Comparison of ENCODE assay signal across 8 cellular contexts in genomic region chr5:36876389-36876964, GRCh38. TPM values are rescaled to one million over a fixed set of nuclear protein-coding genes. Genes with fewer than 3 reads are reported as not detected.
DNase-seq lines count a peak whose midpoint lies in the region; ATAC-seq, FAIRE-seq and TF ChIP-seq lines count a peak whose summit lies in the region.

TSS of gene NIPBL (plus strand) at chr5:36876769. CDS start at chr5:36953697, 76,928 bp downstream.

- peak within 1 kb of the TSS; percentile 39 for H2AFZ ChIP-seq in HepG2 (ENCODE audit: low read length)

- peak within 1 kb of the TSS; percentile 76 to 98 (median 94) for H3K4me3 ChIP-seq in BLaER1 treated with 17β-estradiol and CSF1 and Interleukin-3, amounts not matched to agents 10 nM and 100 nM
- H3K4me3 ChIP-seq in HepG2 (replicated peaks in 1 of 3; ENCODE audit: insufficient read depth in 1 of 3, low read depth in 2 of 3, low read length in 3 of 3): peak within 1 kb of the TSS; percentile 95 to 100 (median 99)

- TF ChIP-seq EP300 in HepG2 (IDR thresholded peaks at IDR 0.05; ENCODE audit: low read depth in 2 of 2, low read length in 2 of 2): no peak
- TF ChIP-seq EP300 in HepG2 (CRISPR knock-in tag; IDR thresholded peaks at IDR 0.05; ENCODE audit: borderline replicate concordance): no peak

- H3K36me3 Mint-ChIP-seq in dendritic cell treated with granulocyte-macrophage colony-stimulating factor and Interleukin-4, amounts not matched to agents 40 ng/mL and 50 ng/mL, for 4 days (ENCODE audit: low read depth): peaks cover 31% of the 10 kb centered on the region

- H4K20me1 ChIP-seq in BLaER1 treated with 17β-estradiol and CSF1 and Interleukin-3, amounts not matched to agents 10 nM and 100 nM: peaks cover 47 to 87% (median 81%) of the 10 kb centered on the region in 11 experiments
- peaks cover 47% of the 10 kb centered on the region for H4K20me1 ChIP-seq in HepG2 (ENCODE audit: insufficient read depth, low read length)

- no peaks in the 10 kb centered on the region for H3K9me3 ChIP-seq in BLaER1 treated with 17β-estradiol and CSF1 and Interleukin-3, amounts not matched to agents 10 nM and 100 nM (replicated peaks in 1 of 11)
- H3K9me3 ChIP-seq in HepG2 (ENCODE audit: low read length): no peaks in the 10 kb centered on the region

- peaks cover 31% of the 10 kb centered on the region for H3K4me1 Mint-ChIP-seq in dendritic cell treated with granulocyte-macrophage colony-stimulating factor and Interleukin-4, amounts not matched to agents 40 ng/mL and 50 ng/mL, for 4 days (ENCODE audit: low read depth)

- peak within 1 kb of the TSS; percentile 94 for H3K4me3 Mint-ChIP-seq in dendritic cell treated with granulocyte-macrophage colony-stimulating factor and Interleukin-4, amounts not matched to agents 40 ng/mL and 50 ng/mL, for 4 days

- no peak for FAIRE-seq in HepG2 (lab: Jason Lieb, UNC)

- H3K27me3 Mint-ChIP-seq in dendritic cell treated with granulocyte-macrophage colony-stimulating factor and Interleukin-4, amounts not matched to agents 40 ng/mL and 50 ng/mL, for 4 days: no peaks in the 10 kb centered on the region

- DNase-seq in NCI-H69 (lab: John Stamatoyannopoulos, UW) (peak; percentile 98), HepG2 (ENCODE audit: low spot score) (peak; percentile 92)
- DNase-seq in activated CD4-positive, alpha-beta T cell treated with anti-CD3 and anti-CD28 coated beads, Interleukin-2, amount 50 U/mL, for 1 hour: peak; percentile 86
- peak; percentile 86 for DNase-seq in stimulated activated CD4-positive, alpha-beta T cell treated with anti-CD3 and anti-CD28 coated beads, Interleukin-4, amount 100 ng/mL, for 1 hour

- TF ChIP-seq CTCF in HepG2 (CRISPR knock-in tag; IDR thresholded peaks at IDR 0.05): no peak

- peak within 1 kb of the TSS; percentile 93 to 100 (median 98) for H3K27ac ChIP-seq in BLaER1 treated with 17β-estradiol and CSF1 and Interleukin-3, amounts not matched to agents 10 nM and 100 nM
- H3K27ac ChIP-seq in HepG2 (ENCODE audit: extremely low read length, insufficient read depth, low read length): peak within 1 kb of the TSS; percentile 96

- peaks cover 0 to 11% (median 4%) of the 10 kb centered on the region in 11 experiments; a peak in 6 of 22 replicates for H3K36me3 ChIP-seq in BLaER1 treated with 17β-estradiol and CSF1 and Interleukin-3, amounts not matched to agents 10 nM and 100 nM
- no peaks in the 10 kb centered on the region for H3K36me3 ChIP-seq in HepG2 (replicated peaks in 1 of 2; ENCODE audit: control insufficient read depth in 1 of 2, insufficient read depth in 2 of 2, low read length in 2 of 2)

- in situ Hi-C loops in HepG2 (cut with HindIII; ENCODE audit: extremely low pct_ligation_motif_present, low pct_unique_long_range_greater_than_20kb): no loop called here

- peak within 1 kb of the TSS; percentile 93 to 100 (median 99) for H3K9ac ChIP-seq in BLaER1 treated with 17β-estradiol and CSF1 and Interleukin-3, amounts not matched to agents 10 nM and 100 nM
- H3K9ac ChIP-seq in HepG2 (ENCODE audit: insufficient read depth, low read depth, low read length): peak within 1 kb of the TSS; percentile 97

- peak; percentile 62 for ATAC-seq in GM19372 (IDR thresholded peaks at IDR 0.05; ENCODE audit: low read depth, unreplicated experiment)
- peak; percentile 59 for ATAC-seq in HG03521 (IDR thresholded peaks at IDR 0.05; ENCODE audit: unreplicated experiment)
- ATAC-seq in HepG2: peak; percentile 86

- TF ChIP-seq RAD21 in HepG2 (CRISPR knock-in tag; IDR thresholded peaks at IDR 0.05): no peak

- H3K9me3 Mint-ChIP-seq in dendritic cell treated with granulocyte-macrophage colony-stimulating factor and Interleukin-4, amounts not matched to agents 40 ng/mL and 50 ng/mL, for 4 days: no peaks in the 10 kb centered on the region

- no TSS peak for BruUV-seq in HepG2 (replicated peaks; lab: Mats Ljungman, UMichigan)

- peaks cover 14 to 57% (median 47%) of the 10 kb centered on the region in 10 experiments; a peak in 19 of 20 replicates for H3K4me1 ChIP-seq in BLaER1 treated with 17β-estradiol and CSF1 and Interleukin-3, amounts not matched to agents 10 nM and 100 nM
- H3K4me1 ChIP-seq in HepG2 (ENCODE audit: insufficient read depth, low read length): peaks cover 38% of the 10 kb centered on the region

- peak within 1 kb of the TSS; percentile 97 for H3K27ac Mint-ChIP-seq in dendritic cell treated with granulocyte-macrophage colony-stimulating factor and Interleukin-4, amounts not matched to agents 40 ng/mL and 50 ng/mL, for 4 days

- H3K4me2 ChIP-seq in BLaER1 treated with 17β-estradiol and CSF1 and Interleukin-3, amounts not matched to agents 10 nM and 100 nM: peak within 1 kb of the TSS; percentile 80 to 100 (median 92)
- H3K4me2 ChIP-seq in HepG2 (ENCODE audit: low read depth, low read length): peak within 1 kb of the TSS; percentile 86

- intact Hi-C loops in dendritic cell treated with granulocyte-macrophage colony-stimulating factor and Interleukin-4, amounts not matched to agents 40 ng/mL and 50 ng/mL, for 4 days (cut with micrococcal nuclease): loop anchor here (2.0 to 5.0 kb wide), 3 partner anchors 152 to 724 kb away; partner anchors contain the start of genes LMBRD2, NADK2 and SKP2
- intact Hi-C loops in HepG2 (cut with micrococcal nuclease; ENCODE audit: unreplicated experiment): loop anchor here (5.0 to 10.0 kb wide), 2 partner anchors 126 to 722 kb away; partner anchors contain the start of genes LMBRD2 and SKP2

- POLR2A ChIA-PET in HepG2 (lab: Yijun Ruan, JAX): interaction anchor here (1.1 to 1.7 kb wide), 4 partner anchors 10 to 723 kb away, joined by 3 to 6 read pairs (median 4); partner anchors contain the start of gene NADK2

- peaks cover 89% of the 10 kb centered on the region for H3K79me2 ChIP-seq in HepG2 (ENCODE audit: insufficient read depth, low read length)

- CTCF ChIA-PET in HepG2 (lab: Yijun Ruan, JAX; ENCODE audit: low intra/inter-chr PET ratio, low total read pairs): no interaction called here

- WGBS in HepG2 (ENCODE audit: low lambda C conversion rate): 0% methylated on average over 4 of the region's 60 CpGs

- H3K27me3 ChIP-seq in BLaER1 treated with 17β-estradiol and CSF1 and Interleukin-3, amounts not matched to agents 10 nM and 100 nM: no peaks in the 10 kb centered on the region
- H3K27me3 ChIP-seq in HepG2 (ENCODE audit: control insufficient read depth in 1 of 2, insufficient read depth in 2 of 2, low read length in 2 of 2): peaks cover 0 to 3% of the 10 kb centered on the region in 2 experiments; a peak in 1 of 5 replicates

- TF ChIP-seq POLR2A in HepG2 (IDR thresholded peaks at IDR 0.05; ENCODE audit: insufficient read depth in 1 of 2, low read depth in 2 of 2, low read length in 2 of 2): peak; percentile 85 to 92

TF ChIP-seq in HepG2, 621 proteins besides CTCF, POLR2A, EP300 and RAD21 (continues in another document):
- TF ChIP-seq FOSL1 (CRISPR knock-in tag; IDR thresholded peaks at IDR 0.05; ENCODE audit: borderline replicate concordance) (no peak), ZNF652 (CRISPR knock-in tag; IDR thresholded peaks at IDR 0.05; ENCODE audit: borderline replicate concordance, low read depth) (no peak), ZSCAN20 (CRISPR knock-in tag; IDR thresholded peaks at IDR 0.05; ENCODE audit: borderline replicate concordance) (peak; percentile 26), IKZF4 (CRISPR knock-in tag; IDR thresholded peaks at IDR 0.05; ENCODE audit: borderline replicate concordance, low read depth, not compliant biosample characterization) (peak; percentile 61), ZFP82 (CRISPR knock-in tag; IDR thresholded peaks at IDR 0.05; ENCODE audit: borderline replicate concordance) (peak; percentile 74), IRF2 (CRISPR knock-in tag; IDR thresholded peaks at IDR 0.05) (peak; percentile 38; the same call in 1 of the 2 replicates), U2AF1 (optimal IDR thresholded peaks at IDR 0.05; ENCODE audit: low read depth, low read length) (peak; percentile 34), SP1 (IDR thresholded peaks at IDR 0.05) (no peak), SP1 (CRISPR knock-in tag; IDR thresholded peaks at IDR 0.05) (0 out of 2 replicates have a peak, but pooled peaks have one; percentile 23)
- TF ChIP-seq, protein P1, sequence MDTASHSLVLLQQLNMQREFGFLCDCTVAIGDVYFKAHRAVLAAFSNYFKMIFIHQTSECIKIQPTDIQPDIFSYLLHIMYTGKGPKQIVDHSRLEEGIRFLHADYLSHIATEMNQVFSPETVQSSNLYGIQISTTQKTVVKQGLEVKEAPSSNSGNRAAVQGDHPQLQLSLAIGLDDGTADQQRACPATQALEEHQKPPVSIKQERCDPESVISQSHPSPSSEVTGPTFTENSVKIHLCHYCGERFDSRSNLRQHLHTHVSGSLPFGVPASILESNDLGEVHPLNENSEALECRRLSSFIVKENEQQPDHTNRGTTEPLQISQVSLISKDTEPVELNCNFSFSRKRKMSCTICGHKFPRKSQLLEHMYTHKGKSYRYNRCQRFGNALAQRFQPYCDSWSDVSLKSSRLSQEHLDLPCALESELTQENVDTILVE (CRISPR knock-in tag; IDR thresholded peaks at IDR 0.05): peak; percentile 49; the same call in 1 of the 2 replicates

RNA-seq across cellular contexts. Expression of gene NIPBL, which starts in this region (rescaled TPM):
- total RNA-seq in HepG2 (2016; rRNA removed; fragmentation: Illumina TruSeq; extraction: Trizol): 12.3 and 30.5 TPM in 2 replicates
- 24.0 and 27.8 TPM in 2 replicates for total RNA-seq in HepG2 (2016; cell fraction: cytosol; rRNA removed; fragmentation: Illumina TruSeq; extraction: Trizol; ENCODE audit: low read depth)
- total RNA-seq in HepG2 (2016; cell fraction: insoluble cytoplasmic fraction; rRNA removed; fragmentation: Illumina TruSeq; extraction: Trizol): 9.1 and 33.0 TPM in 2 replicates
- total RNA-seq in HepG2 (2016; cell fraction: membrane; rRNA removed; fragmentation: Illumina TruSeq; extraction: Trizol): 26.1 and 28.9 TPM in 2 replicates
- total RNA-seq in HepG2 (2016; cell fraction: nucleus; rRNA removed; fragmentation: Illumina TruSeq; extraction: Trizol): 33.1 and 36.7 TPM in 2 replicates
- polyA plus RNA-seq in HepG2 (2011; rRNA removed): 24.1 and 32.3 TPM in 2 replicates
- polyA plus RNA-seq in HepG2 (2011; cell fraction: cytosol; rRNA removed): 12.5 and 17.2 TPM in 2 replicates
- polyA plus RNA-seq in HepG2 (2011; cell fraction: nucleus; rRNA removed): 26.2 and 31.4 TPM in 2 replicates
- 14.9 and 21.2 TPM in 2 replicates for polyA plus RNA-seq in HepG2 (2012)
- 0.62 and 0.76 TPM in 2 replicates for polyA plus RNA-seq in HepG2 (2016; cell fraction: cytosol; fragmentation: Illumina TruSeq; extraction: Trizol; ENCODE audit: low read depth)
- 34.6 and 35.0 TPM in 2 replicates for polyA plus RNA-seq in HepG2 (2016; cell fraction: insoluble cytoplasmic fraction; fragmentation: Illumina TruSeq; extraction: Trizol; ENCODE audit: low read depth)
- 1.9 and 2.1 TPM in 2 replicates for polyA plus RNA-seq in HepG2 (2016; cell fraction: membrane; fragmentation: Illumina TruSeq; extraction: Trizol; ENCODE audit: low read depth)
- 28.9 and 29.4 TPM in 2 replicates for polyA plus RNA-seq in HepG2 (2016; cell fraction: nucleus; fragmentation: Illumina TruSeq; extraction: Trizol; ENCODE audit: insufficient read depth, low read depth)
- polyA minus RNA-seq in HepG2 (2011; rRNA and poly(A)+ RNA removed; ENCODE audit: low replicate concordance): 84.7 and 239 TPM in 2 replicates
- polyA minus RNA-seq in HepG2 (2011; cell fraction: cytosol; rRNA and poly(A)+ RNA removed): 35.3 and 42.1 TPM in 2 replicates
- 159 and 172 TPM in 2 replicates for polyA minus RNA-seq in HepG2 (2011; cell fraction: nucleus; rRNA and poly(A)+ RNA removed)

Comparison
In these comparisons a context has a peak if more than half of its experiments do, and no peak if none do; other contexts are left out.
1. Peak in every context shown above with its lines: DNase-seq, ATAC-seq, H3K4me3 ChIP-seq and H3K27ac ChIP-seq.